In the genomic region with DNA sequence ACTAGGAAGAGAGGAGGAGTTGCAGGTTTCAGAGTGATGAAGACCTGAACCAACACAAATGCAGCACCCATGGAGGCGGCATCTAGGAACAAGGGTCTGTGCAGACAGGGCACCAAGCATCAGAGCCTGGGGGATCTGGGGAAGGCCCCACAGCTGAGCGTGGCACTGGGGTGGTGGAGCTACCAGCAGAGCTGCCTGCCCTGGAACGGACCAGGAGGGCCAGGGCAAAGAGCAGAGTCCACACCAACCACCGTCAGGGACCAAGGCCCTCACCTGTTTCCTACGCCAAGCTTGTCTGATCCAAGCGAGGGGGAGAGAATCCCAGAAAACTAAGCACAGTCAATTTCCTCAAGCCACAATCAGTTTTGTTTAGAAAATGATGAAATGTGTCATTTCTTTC, we compare ENCODE assay signal across 26 cellular contexts.
DNase-seq lines count a peak whose midpoint lies in the region; ATAC-seq, FAIRE-seq and TF ChIP-seq lines count a peak whose summit lies in the region.
"Had no signal": no experiment of that assay in that cellular context is flagged by ENCODE, and none has a peak within 500 bp of the region (broad histone marks: within the 10 kb centered on the region; RNA-seq: fewer than 3 reads in every experiment).

No MANE protein-coding gene starts in this region.

- no peak overlapping the region for H3K4ac ChIP-seq in H9 (ENCODE audit: low read depth, low read length)

- H3K27me3 ChIP-seq in H9 (ENCODE audit: insufficient read depth, low read length), result no peaks in the 10 kb centered on the region
- H3K27me3 ChIP-seq in right lobe of liver, result no peaks in the 10 kb centered on the region
- H3K27me3 ChIP-seq in small intestine (ENCODE audit: control insufficient read depth in 2 of 2, insufficient read depth in 2 of 2, low read length in 2 of 2), result no peaks in the 10 kb centered on the region
- H3K27me3 ChIP-seq in left ventricle myocardium inferior (ENCODE audit: low read depth), result peaks cover 7% of the 10 kb centered on the region
- H3K27me3 ChIP-seq: BLaER1 had no signal

- H3K27ac ChIP-seq in H9 (ENCODE audit: insufficient read length, low read depth, low read length) (no peak overlapping the region), right lobe of liver (no peak overlapping the region), small intestine (ENCODE audit: low read depth in 1 of 2, low read length in 1 of 2) (no peak overlapping the region), left ventricle myocardium inferior (replicated peaks) (no peak overlapping the region), OCI-LY7 (ENCODE audit: low read depth, low read length, poor library complexity, severe bottlenecking) (no peak overlapping the region)
- H3K27ac ChIP-seq: 22Rv1, BLaER1, C4-2B, GM23248 had no signal

- H3T11ph ChIP-seq in H9 (ENCODE audit: low read length), result no peak overlapping the region

- no peaks in the 10 kb centered on the region for H3K4me1 ChIP-seq in H9 (ENCODE audit: insufficient read depth, low read length)
- no peaks in the 10 kb centered on the region for H3K4me1 ChIP-seq in right lobe of liver
- no peaks in the 10 kb centered on the region for H3K4me1 ChIP-seq in small intestine (ENCODE audit: control insufficient read depth in 2 of 2, insufficient read depth in 1 of 2, low read depth in 1 of 2, low read length in 1 of 2)
- H3K4me1 ChIP-seq in left ventricle myocardium inferior, result peaks cover 10% of the 10 kb centered on the region
- H3K4me1 ChIP-seq in OCI-LY7 (ENCODE audit: insufficient read depth, low read length, poor library complexity, severe bottlenecking), result no peaks in the 10 kb centered on the region

- no peaks in the 10 kb centered on the region for H3K9me2 ChIP-seq in OCI-LY7 (ENCODE audit: insufficient read depth, low read length)

- H3K4me3 ChIP-seq in right lobe of liver, result no peak overlapping the region
- no peak overlapping the region for H3K4me3 ChIP-seq in small intestine (ENCODE audit: low read depth in 1 of 2, low read length in 2 of 2)
- H3K4me3 ChIP-seq in left ventricle myocardium inferior, result no peak overlapping the region
- H3K4me3 ChIP-seq in OCI-LY7 (ENCODE audit: low read depth, low read length, poor library complexity, severe bottlenecking), result no peak overlapping the region
- H3K4me3 ChIP-seq: BLaER1, GM12878, GM23248 had no signal

- no peak overlapping the region for H3K14ac ChIP-seq in H9 (ENCODE audit: insufficient read depth, low read length)

- H3K27ac Mint-ChIP-seq in H9, result peak overlapping the region in 1 of 3 experiments; percentile 60; a peak in 1 of 7 replicates
- H3K27ac Mint-ChIP-seq: B cell; CD4-positive, CD25-positive, alpha-beta regulatory T cell; CD8-positive, alpha-beta T cell had no signal

- H3K4me3 Mint-ChIP-seq in H9, result no peak overlapping the region
- H3K4me3 Mint-ChIP-seq: B cell; CD4-positive, CD25-positive, alpha-beta regulatory T cell; CD8-positive, alpha-beta T cell had no signal

- no peaks in the 10 kb centered on the region for H3K9me3 Mint-ChIP-seq in H9
- H3K9me3 Mint-ChIP-seq: CD4-positive, CD25-positive, alpha-beta regulatory T cell; CD8-positive, alpha-beta T cell had no signal

- H3K23ac ChIP-seq in H9 (ENCODE audit: insufficient read length, low read depth, low read length), result no peak overlapping the region

- no peak overlapping the region for H3K56ac ChIP-seq in H9 (ENCODE audit: insufficient read length, low read depth, low read length)

- no peak overlapping the region for H2BK5ac ChIP-seq in H9 (ENCODE audit: insufficient read length, low read length)

- no TSS peak for BruUV-seq in OCI-LY7 (replicated peaks; lab: Mats Ljungman, UMichigan)

- intact Hi-C loops in right lobe of liver (cut with DNase I), result no loop called here
- intact Hi-C loops in left ventricle myocardium inferior (cut with micrococcal nuclease), result no loop called here
- intact Hi-C loops in OCI-LY7 (cut with micrococcal nuclease; ENCODE audit: unreplicated experiment), result no loop called here

- no CpG with 5 or more reads among the region's 6 CpGs for WGBS in H9 (ENCODE audit: extremely low coverage, insufficient read length, low lambda C conversion rate)
- 0% methylated on average over 1 of the region's 6 CpGs for WGBS in right lobe of liver (ENCODE audit: insufficient coverage, low coverage, low lambda C conversion rate, missing lambda C conversion rate)
- 17 to 66% (median 28%) methylated on average over 6 of the region's 6 CpGs for WGBS in small intestine, 3 donors

- DNase-seq in H9 (peak; percentile 13), left lobe of liver (ENCODE audit: low spot score) (peak; percentile 47), right lobe of liver (peak in 2 of 3 donors; percentile 50 to 59), small intestine (peak; percentile 9), left ventricle myocardium inferior (no peak), NCI-H2029 treated with DMSO at 0.1 percent for 48 hours (lab: John Stamatoyannopoulos, UW) (no peak), OCI-LY7 (ENCODE audit: low spot score) (no peak)
- DNase-seq: CD4-positive, CD25-positive, alpha-beta regulatory T cell; CD8-positive, alpha-beta T cell; DMS 273 treated with DMSO at 0.1 percent for 48 hours; DMS79; EL; GDM1; GM23248; H7 had no signal

- H3K79me1 ChIP-seq in H9 (ENCODE audit: insufficient read depth, low read depth, low read length, poor library complexity, severe bottlenecking), result no peaks in the 10 kb centered on the region

- H3K27me3 Mint-ChIP-seq in H9 (ENCODE audit: low read depth), result peaks cover 16% of the 10 kb centered on the region

- H2AK5ac ChIP-seq in H9 (ENCODE audit: insufficient read length, low read length), result no peak overlapping the region

- H4K5ac ChIP-seq in H9 (ENCODE audit: insufficient read length, low read depth, low read length), result no peak overlapping the region

- H3K79me2 ChIP-seq in H9 (ENCODE audit: insufficient read depth, low read length), result no peaks in the 10 kb centered on the region
- H3K79me2 ChIP-seq in OCI-LY7 (ENCODE audit: insufficient read depth, low read depth, low read length), result no peaks in the 10 kb centered on the region

- ATAC-seq in left lobe of liver (peak; percentile 86), right lobe of liver (peak; percentile 33 to 84 (median 53)), HG03565 (IDR thresholded peaks at IDR 0.05; ENCODE audit: unreplicated experiment) (no peak)
- ATAC-seq: CD8-positive, alpha-beta T cell; GM12878; HCT116 had no signal

- no peaks in the 10 kb centered on the region for H3K36me3 Mint-ChIP-seq in H9 (ENCODE audit: insufficient read depth in 1 of 3, low read depth in 3 of 3)
- H3K36me3 Mint-ChIP-seq: CD4-positive, CD25-positive, alpha-beta regulatory T cell; CD8-positive, alpha-beta T cell had no signal

- POLR2A ChIA-PET in OCI-LY7 (lab: Charles Lee), result no interaction called here

- H2BK12ac ChIP-seq in H9 (ENCODE audit: insufficient read length, low read depth, low read length), result no peak overlapping the region

- no peak overlapping the region for H4K8ac ChIP-seq in H9 (replicated peaks; ENCODE audit: insufficient read length, low read depth, low read length)

- H2BK120ac ChIP-seq in H9 (ENCODE audit: low read depth, low read length, poor library complexity, severe bottlenecking), result no peak overlapping the region

- H3K9ac ChIP-seq in H9 (ENCODE audit: extremely low read depth, insufficient read length, low read length), result no peak overlapping the region
- H3K9ac ChIP-seq: BLaER1, GM23248 had no signal

- H4K20me1 ChIP-seq in H9 (ENCODE audit: control insufficient read depth, insufficient read depth, insufficient read length) (no peaks in the 10 kb centered on the region), OCI-LY7 (ENCODE audit: insufficient read depth, low read length) (no peaks in the 10 kb centered on the region)
- H4K20me1 ChIP-seq: BLaER1 had no signal

- H3K36me3 ChIP-seq in right lobe of liver (no peaks in the 10 kb centered on the region), small intestine (ENCODE audit: control insufficient read depth in 2 of 2, insufficient read depth in 2 of 2, low read length in 2 of 2) (no peaks in the 10 kb centered on the region), left ventricle myocardium inferior (no peaks in the 10 kb centered on the region), OCI-LY7 (ENCODE audit: insufficient read depth, low read length) (no peaks in the 10 kb centered on the region)
- H3K36me3 ChIP-seq: BLaER1 had no signal

- CTCF ChIA-PET in OCI-LY7 (lab: Charles Lee; ENCODE audit: unreplicated experiment), result no interaction called here

- no peak for TF ChIP-seq POLR2A in right lobe of liver (IDR thresholded peaks at IDR 0.05)

- no peak overlapping the region for H2AFZ ChIP-seq in H9 (ENCODE audit: low read length)
- H2AFZ ChIP-seq in OCI-LY7 (ENCODE audit: low read length), result no peak overlapping the region
- H2AFZ ChIP-seq: GM23248 had no signal

- H3K4me1 Mint-ChIP-seq in H9, result peaks cover 1 to 2% of the 10 kb centered on the region in 2 experiments; a peak in 2 of 4 replicates

- no peak overlapping the region for H3K4me2 ChIP-seq in H9 (ENCODE audit: insufficient read depth, insufficient read length, low read length)
- no peak overlapping the region for H3K4me2 ChIP-seq in OCI-LY7 (ENCODE audit: low read length)
- H3K4me2 ChIP-seq: BLaER1 had no signal

- H2BK20ac ChIP-seq in H9 (ENCODE audit: low read depth, low read length, poor library complexity, severe bottlenecking), result no peak overlapping the region

- TF ChIP-seq CTCF in H9 (conservative IDR thresholded peaks at IDR 0.05), result no peak
- TF ChIP-seq CTCF in right lobe of liver (IDR thresholded peaks at IDR 0.05), result no peak
- TF ChIP-seq CTCF in left ventricle myocardium inferior (IDR thresholded peaks at IDR 0.05; ENCODE audit: borderline replicate concordance), result no peak
- no peak for TF ChIP-seq CTCF in OCI-LY7 (conservative IDR thresholded peaks at IDR 0.05; ENCODE audit: low read length)

- no peak overlapping the region for H3K18ac ChIP-seq in H9 (ENCODE audit: insufficient read length, low read depth, low read length)

- no peak overlapping the region for H2BK15ac ChIP-seq in H9 (ENCODE audit: low read depth, low read length)

- no peak for FAIRE-seq in small intestine (lab: Jason Lieb, UNC)
- FAIRE-seq: A204.1, D721Med, GM12878, GM19239, H1 had no signal

- no peak overlapping the region for H4K91ac ChIP-seq in H9 (ENCODE audit: insufficient read length, low read depth, low read length)

- H3K9me3 ChIP-seq in H9 (ENCODE audit: control insufficient read depth, low read depth, low read length), result no peaks in the 10 kb centered on the region
- H3K9me3 ChIP-seq in right lobe of liver, result no peaks in the 10 kb centered on the region
- H3K9me3 ChIP-seq in small intestine (ENCODE audit: control insufficient read depth, low read depth), result no peaks in the 10 kb centered on the region
- H3K9me3 ChIP-seq in left ventricle myocardium inferior (replicated peaks), result no peaks in the 10 kb centered on the region
- H3K9me3 ChIP-seq in OCI-LY7 (ENCODE audit: low read length), result no peaks in the 10 kb centered on the region
- H3K9me3 ChIP-seq: BLaER1 had no signal

- H3K23me2 ChIP-seq in H9 (ENCODE audit: insufficient read length, low read depth, low read length, poor library complexity, severe bottlenecking), result no peaks in the 10 kb centered on the region

Comparison
In these comparisons a context has a peak if more than half of its experiments do, and no peak if none do; other contexts are left out.
1. DNase-seq: peak in H9 (single experiment), left lobe of liver (single experiment), right lobe of liver (2 of 3) and small intestine (single experiment); none in left ventricle myocardium inferior (single experiment), NCI-H2029 treated with DMSO at 0.1 percent for 48 hours (single experiment) and OCI-LY7 (single experiment).